ENCODE assay signal across 23 cellular contexts in genomic region chr2:133405252-133405651, GRCh38.
"Had no signal": no experiment of that assay in that cellular context is flagged by ENCODE, and none has a peak within 500 bp of the region (broad histone marks: within the 10 kb centered on the region; RNA-seq: fewer than 3 reads in every experiment).

No MANE protein-coding gene starts in this region.

- H3K27me3 ChIP-seq: foreskin keratinocyte, heart right ventricle, vagina had no signal

- ATAC-seq: activated CD8-positive, alpha-beta memory T cell treated with anti-CD3 and anti-CD28 coated beads, Interleukin-2, amount 10 ng/mL, durations not matched to agents 7 days and 5 days; activated CD8-positive, alpha-beta T cell treated with anti-CD3 and anti-CD28 coated beads, Interleukin-2, amount 10 ng/mL, durations not matched to agents 7 days and 5 days; activated naive CD4-positive, alpha-beta T cell treated with anti-CD3 and anti-CD28 coated beads, Interleukin-2, amount 50 U/mL, for 72 hours; activated T-cell treated with anti-CD3 and anti-CD28 coated beads, Interleukin-2, amount 50 U/mL, for 72 hours; esophagus mucosa; foreskin keratinocyte; heart right ventricle; mucosa of descending colon; natural killer cell treated with Interleukin-12 subunit alpha and Interleukin-12 subunit beta and Interleukin-15 and Interleukin-18, amount 100 ng/mL, for 72 hours; sciatic nerve; T-helper 17 cell; WTC11 had no signal

- H3K36me3 ChIP-seq: heart right ventricle, thoracic aorta, vagina had no signal

- DNase-seq: activated CD4-positive, alpha-beta T cell treated with anti-CD3 and anti-CD28 coated beads for 1 hour; activated CD4-positive, alpha-beta T cell treated with anti-CD3 and anti-CD28 coated beads, Interleukin-2, amount 50 U/mL, for 1 hour; activated CD8-positive, alpha-beta memory T cell treated with anti-CD3 and anti-CD28 coated beads, Interleukin-2, amount 10 ng/mL, durations not matched to agents 7 days and 5 days; activated CD8-positive, alpha-beta T cell treated with anti-CD3 and anti-CD28 coated beads, Interleukin-2, amount 10 ng/mL, durations not matched to agents 7 days and 5 days; activated naive CD4-positive, alpha-beta T cell; activated T-cell treated with anti-CD3 and anti-CD28 coated beads, Interleukin-2, amount 50 U/mL, for 72 hours; endodermal cell; foreskin keratinocyte; heart right ventricle; mucosa of descending colon; posterior cingulate gyrus; stimulated activated CD4-positive, alpha-beta T cell treated with anti-CD3 and anti-CD28 coated beads, Interleukin-12 subunit alpha, Interleukin-12 subunit beta, amount 100 ng/mL, for 4 hours; stimulated activated CD4-positive, alpha-beta T cell treated with anti-CD3 and anti-CD28 coated beads, Interleukin-4, amount 100 ng/mL, for 1 hour; T-helper 17 cell had no signal

- H3K4me3 ChIP-seq: heart right ventricle, lung, mucosa of descending colon, skin epidermis, thoracic aorta, vagina had no signal

- H3K27ac ChIP-seq: foreskin keratinocyte, heart right ventricle, skin epidermis, thoracic aorta, vagina had no signal

- H3K4me1 ChIP-seq: foreskin keratinocyte, vagina had no signal

- H3K9me3 ChIP-seq: heart right ventricle, mucosa of descending colon, thoracic aorta, vagina had no signal
